In genomic region chr11:31131760-31132159, GRCh38 we compare ENCODE assay signal across 37 cellular contexts.
"Had no signal": no experiment of that assay in that cellular context is flagged by ENCODE, and none has a peak within 500 bp of the region (broad histone marks: within the 10 kb centered on the region; RNA-seq: fewer than 3 reads in every experiment).

No MANE protein-coding gene starts in this region.

- H3K9me3 Mint-ChIP-seq: activated B cell treated with CpG ODN at 0.5 μM for 24 hours; activated CD4-positive, alpha-beta memory T cell treated with anti-CD3 and anti-CD28 coated beads for 36 hours; activated CD4-positive, alpha-beta T cell treated with anti-CD3 and anti-CD28 coated beads, Interleukin-2, amount 10 ng/mL, durations not matched to agents 24 days and 14 days; activated CD8-positive, alpha-beta T cell treated with anti-CD3 and anti-CD28 coated beads for 36 hours; activated naive CD4-positive, alpha-beta T cell treated with anti-CD3 and anti-CD28 coated beads for 36 hours; activated naive CD4-positive, alpha-beta T cell treated with anti-CD3 and anti-CD28 coated beads, Interleukin-2, amount 50 U/mL, for 72 hours; activated naive CD8-positive, alpha-beta T cell treated with anti-CD3 and anti-CD28 coated beads for 36 hours; activated T-cell treated with anti-CD3 and anti-CD28 coated beads, Interleukin-2, amount 50 U/mL, for 4 hours; activated T-cell treated with anti-CD3 and anti-CD28 coated beads, Interleukin-2, amount 50 U/mL, for 72 hours; activated T-helper 1 cell treated with anti-CD3 and anti-CD28 coated beads, Interleukin-12 subunit alpha, Interleukin-12 subunit beta, Interleukin-2, Interleukin-4 antibody, amounts not matched to agents 30 ng/mL and 10 ng/mL and 1 ng/mL, durations not matched to agents 14 hours and 24 hours and 36 hours; activated T-helper 17 cell treated with anti-CD3 and anti-CD28 coated beads, Interleukin-2, amount 50 U/mL, for 72 hours; T-helper 2 cell treated with Interferon-gamma antibody and Interleukin-4, amounts not matched to agents 5 μg/mL and 100 μg/mL, for 36 hours had no signal

- H3K9me3 ChIP-seq: adrenal gland, body of pancreas, breast epithelium had no signal

- H3K4me1 ChIP-seq: adrenal gland, body of pancreas, breast epithelium had no signal

- H3K27me3 Mint-ChIP-seq: activated B cell treated with CpG ODN at 0.5 μM for 24 hours; activated CD4-positive, alpha-beta T cell treated with anti-CD3 and anti-CD28 coated beads, Interleukin-2, amount 10 ng/mL, durations not matched to agents 24 days and 14 days; activated CD8-positive, alpha-beta T cell treated with anti-CD3 and anti-CD28 coated beads for 36 hours; activated naive CD8-positive, alpha-beta T cell treated with anti-CD3 and anti-CD28 coated beads for 36 hours; activated T-helper 17 cell treated with anti-CD3 and anti-CD28 coated beads, Interleukin-2, amount 50 U/mL, for 72 hours had no signal

- H3K4me3 Mint-ChIP-seq: activated B cell treated with CpG ODN at 0.5 μM for 24 hours; activated CD4-positive, alpha-beta memory T cell treated with anti-CD3 and anti-CD28 coated beads for 36 hours; activated CD4-positive, alpha-beta T cell treated with anti-CD3 and anti-CD28 coated beads, Interleukin-2, amount 10 ng/mL, durations not matched to agents 24 days and 14 days; activated CD8-positive, alpha-beta T cell treated with anti-CD3 and anti-CD28 coated beads for 36 hours; activated naive CD4-positive, alpha-beta T cell treated with anti-CD3 and anti-CD28 coated beads for 36 hours; activated naive CD8-positive, alpha-beta T cell treated with anti-CD3 and anti-CD28 coated beads for 36 hours; activated T-cell treated with anti-CD3 and anti-CD28 coated beads, Interleukin-2, amount 50 U/mL, for 4 hours; activated T-cell treated with anti-CD3 and anti-CD28 coated beads, Interleukin-2, amount 50 U/mL, for 72 hours; activated T-helper 1 cell treated with anti-CD3 and anti-CD28 coated beads, Interleukin-12 subunit alpha, Interleukin-12 subunit beta, Interleukin-2, Interleukin-4 antibody, amounts not matched to agents 30 ng/mL and 10 ng/mL and 1 ng/mL, durations not matched to agents 14 hours and 24 hours and 36 hours; activated T-helper 17 cell treated with anti-CD3 and anti-CD28 coated beads, Interleukin-2, amount 50 U/mL, for 72 hours; T-helper 1 cell treated with Interleukin-12 subunit alpha and Interleukin-12 subunit beta and Interleukin-4 antibody, amounts not matched to agents 30 μg/mL and 1 μg/mL, for 36 hours; T-helper 2 cell treated with Interferon-gamma antibody and Interleukin-4, amounts not matched to agents 5 μg/mL and 100 μg/mL, for 36 hours had no signal

- H3K4me1 Mint-ChIP-seq: activated B cell treated with CpG ODN at 0.5 μM for 24 hours; activated CD4-positive, alpha-beta T cell treated with anti-CD3 and anti-CD28 coated beads, Interleukin-2, amount 10 ng/mL, durations not matched to agents 24 days and 14 days; activated naive CD8-positive, alpha-beta T cell treated with anti-CD3 and anti-CD28 coated beads for 36 hours; activated T-helper 17 cell treated with anti-CD3 and anti-CD28 coated beads, Interleukin-2, amount 50 U/mL, for 72 hours had no signal

- FAIRE-seq: astrocyte, TTC549 had no signal

- H3K36me3 ChIP-seq: adrenal gland, brain microvascular endothelial cell, breast epithelium had no signal

- ATAC-seq: activated CD8-positive, alpha-beta T cell treated with anti-CD3 and anti-CD28 coated beads for 36 hours; activated naive CD4-positive, alpha-beta T cell treated with anti-CD3 and anti-CD28 coated beads, Interleukin-2, amount 50 U/mL, for 72 hours; activated T-cell treated with anti-CD3 and anti-CD28 coated beads, Interleukin-2, amount 50 U/mL, for 4 hours; activated T-cell treated with anti-CD3 and anti-CD28 coated beads, Interleukin-2, amount 50 U/mL, for 72 hours; activated T-helper 17 cell treated with anti-CD3 and anti-CD28 coated beads, Interleukin-2, amount 50 U/mL, for 72 hours; body of pancreas had no signal

- H3K36me3 Mint-ChIP-seq: activated CD4-positive, alpha-beta memory T cell treated with anti-CD3 and anti-CD28 coated beads for 36 hours; activated naive CD4-positive, alpha-beta T cell treated with anti-CD3 and anti-CD28 coated beads, Interleukin-2, amount 50 U/mL, for 72 hours; activated naive CD8-positive, alpha-beta T cell treated with anti-CD3 and anti-CD28 coated beads for 36 hours had no signal

- DNase-seq: activated B cell treated with CpG ODN at 0.5 μM for 24 hours; activated CD4-positive, alpha-beta memory T cell treated with anti-CD3 and anti-CD28 coated beads for 36 hours; activated CD4-positive, alpha-beta T cell treated with anti-CD3 and anti-CD28 coated beads for 4 hours; activated CD4-positive, alpha-beta T cell treated with anti-CD3 and anti-CD28 coated beads, Interleukin-2, amount 10 ng/mL, durations not matched to agents 24 days and 14 days; activated CD4-positive, alpha-beta T cell treated with anti-CD3 and anti-CD28 coated beads, Interleukin-2, amount 50 U/mL, for 1 hour; activated CD4-positive, alpha-beta T cell treated with anti-CD3 and anti-CD28 coated beads, Interleukin-2, amount 50 U/mL, for 4 hours; activated CD4-positive, CD25-positive, alpha-beta regulatory T cell treated with anti-CD3 and anti-CD28 coated beads, Interleukin-2, amount 50 U/mL, for 72 hours; activated CD8-positive, alpha-beta memory T cell treated with anti-CD3 and anti-CD28 coated beads, Interleukin-2, amount 50 U/mL, for 4 hours; activated CD8-positive, alpha-beta T cell treated with anti-CD3 and anti-CD28 coated beads for 36 hours; activated effector memory CD4-positive, alpha-beta T cell treated with anti-CD3 and anti-CD28 coated beads, Interleukin-2, amount 50 U/mL, for 16 hours; activated gamma-delta T cell treated with Interleukin-2 at 50 U/mL for 16 hours; activated naive CD4-positive, alpha-beta T cell; activated naive CD4-positive, alpha-beta T cell treated with anti-CD3 and anti-CD28 coated beads for 36 hours; activated naive CD4-positive, alpha-beta T cell treated with anti-CD3 and anti-CD28 coated beads, Interleukin-2, amount 50 U/mL, for 16 hours; activated naive CD8-positive, alpha-beta T cell treated with anti-CD3 and anti-CD28 coated beads for 36 hours; activated T-cell treated with anti-CD3 and anti-CD28 coated beads for 4 hours; activated T-cell treated with anti-CD3 and anti-CD28 coated beads, Interleukin-2, amount 50 U/mL, for 1 hour; activated T-cell treated with anti-CD3 and anti-CD28 coated beads, Interleukin-2, amount 50 U/mL, for 4 hours; activated T-cell treated with anti-CD3 and anti-CD28 coated beads, Interleukin-2, amount 50 U/mL, for 72 hours; adrenal gland; amniotic stem cell; aorta; body of pancreas; brain microvascular endothelial cell; central memory CD4-positive, alpha-beta T cell; T-helper 1 cell; T-helper 2 cell; T-helper 9 cell had no signal

- H3K27ac Mint-ChIP-seq: activated B cell treated with CpG ODN at 0.5 μM for 24 hours; activated CD4-positive, alpha-beta memory T cell treated with anti-CD3 and anti-CD28 coated beads for 36 hours; activated CD4-positive, alpha-beta T cell treated with anti-CD3 and anti-CD28 coated beads, Interleukin-2, amount 10 ng/mL, durations not matched to agents 24 days and 14 days; activated CD8-positive, alpha-beta T cell treated with anti-CD3 and anti-CD28 coated beads for 36 hours; activated naive CD4-positive, alpha-beta T cell treated with anti-CD3 and anti-CD28 coated beads for 36 hours; activated naive CD4-positive, alpha-beta T cell treated with anti-CD3 and anti-CD28 coated beads, Interleukin-2, amount 50 U/mL, for 72 hours; activated naive CD8-positive, alpha-beta T cell treated with anti-CD3 and anti-CD28 coated beads for 36 hours; activated T-cell treated with anti-CD3 and anti-CD28 coated beads, Interleukin-2, amount 50 U/mL, for 72 hours; activated T-helper 1 cell treated with anti-CD3 and anti-CD28 coated beads, Interleukin-12 subunit alpha, Interleukin-12 subunit beta, Interleukin-2, Interleukin-4 antibody, amounts not matched to agents 30 ng/mL and 10 ng/mL and 1 ng/mL, durations not matched to agents 14 hours and 24 hours and 36 hours; activated T-helper 17 cell treated with anti-CD3 and anti-CD28 coated beads, Interleukin-2, amount 50 U/mL, for 72 hours; T-helper 1 cell treated with Interleukin-12 subunit alpha and Interleukin-12 subunit beta and Interleukin-4 antibody, amounts not matched to agents 30 μg/mL and 1 μg/mL, for 36 hours; T-helper 2 cell treated with Interferon-gamma antibody and Interleukin-4, amounts not matched to agents 5 μg/mL and 100 μg/mL, for 36 hours had no signal

- H3K27ac ChIP-seq: adrenal gland, body of pancreas, brain microvascular endothelial cell, breast epithelium, VCaP had no signal

- H3K4me3 ChIP-seq: adrenal gland, body of pancreas, breast epithelium had no signal

- H3K27me3 ChIP-seq: adrenal gland, body of pancreas, brain microvascular endothelial cell, breast epithelium had no signal
